Comparison of ENCODE assay signal across 1 cellular context in the genomic region with DNA sequence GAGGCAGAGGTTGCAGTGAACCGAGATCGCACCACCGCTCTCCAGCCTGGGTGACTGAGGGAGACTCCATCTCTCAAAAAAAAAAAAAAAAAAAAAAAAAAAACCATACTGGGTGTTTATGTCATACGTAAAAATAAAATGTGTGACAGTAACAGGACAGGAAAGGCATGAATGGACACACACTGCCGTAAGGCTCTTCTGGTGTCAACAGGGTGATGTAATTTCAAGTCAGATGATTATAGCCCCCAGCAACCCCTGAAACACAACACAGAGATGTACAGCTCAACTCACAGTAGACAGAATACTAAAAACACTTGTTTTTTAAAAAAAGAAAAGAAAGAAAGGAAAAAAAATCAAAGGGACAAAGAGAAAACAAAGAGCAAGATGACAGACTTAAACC.
TF ChIP-seq lines count a peak whose summit lies in the region.

No MANE protein-coding gene starts in this region.

TF ChIP-seq in K562, 482 proteins besides CTCF, POLR2A, EP300 and RAD21:
- TF ChIP-seq CEBPG (CRISPR knock-in tag; IDR thresholded peaks at IDR 0.05), result no peak
- peak in 1 of 2 experiments; percentile 64; a peak in 2 of 4 replicates for TF ChIP-seq CEBPG (tag; conservative IDR thresholded peaks at IDR 0.05 in 1 of 2, IDR thresholded peaks at IDR 0.05 in 1 of 2)
- TF ChIP-seq RBBP5 (IDR thresholded peaks at IDR 0.05; ENCODE audit: borderline replicate concordance, insufficient read depth, low read length, poor library complexity, severe bottlenecking), result no peak
